Comparison of ENCODE assay signal across 9 cellular contexts in genomic region chr20:59850018-59850641, GRCh38.
A peak's percentile ranks its signal among the peaks of the same experiment; 100 is the strongest.
DNase-seq lines count a peak whose midpoint lies in the region; ATAC-seq and TF ChIP-seq lines count a peak whose summit lies in the region.
"Had no signal": no experiment of that assay in that cellular context is flagged by ENCODE, and none has a peak within 500 bp of the region (broad histone marks: within the 10 kb centered on the region; RNA-seq: fewer than 3 reads in every experiment).

No MANE protein-coding gene starts in this region.

- no peaks in the 10 kb centered on the region for H3K36me3 Mint-ChIP-seq in activated T-helper 2 cell treated with anti-CD3 and anti-CD28 coated beads, Interferon-gamma antibody, Interleukin-2, Interleukin-4, amounts not matched to agents 10 μg/mL and 5 μg/mL and 100 μg/mL, durations not matched to agents 14 hours and 24 hours and 36 hours (ENCODE audit: low read depth)

- H3K27me3 Mint-ChIP-seq in activated T-helper 2 cell treated with anti-CD3 and anti-CD28 coated beads, Interferon-gamma antibody, Interleukin-2, Interleukin-4, amounts not matched to agents 10 μg/mL and 5 μg/mL and 100 μg/mL, durations not matched to agents 14 hours and 24 hours and 36 hours (ENCODE audit: low read depth): peaks cover 7% of the 10 kb centered on the region

- TF ChIP-seq EP300 in SK-N-SH (IDR thresholded peaks at IDR 0.05; ENCODE audit: borderline replicate concordance in 1 of 2, low read depth in 1 of 2, low read length in 1 of 2): no peak

- no peaks in the 10 kb centered on the region for H4K20me1 ChIP-seq in SK-N-SH (ENCODE audit: insufficient read depth)

- no peaks in the 10 kb centered on the region for H3K4me1 Mint-ChIP-seq in activated T-helper 2 cell treated with anti-CD3 and anti-CD28 coated beads, Interferon-gamma antibody, Interleukin-2, Interleukin-4, amounts not matched to agents 10 μg/mL and 5 μg/mL and 100 μg/mL, durations not matched to agents 14 hours and 24 hours and 36 hours (ENCODE audit: low read depth)

- WGBS in SK-N-SH (ENCODE audit: low lambda C conversion rate): 63% methylated on average over 7 of the region's 7 CpGs
- 59 to 61% methylated on average over 7 of the region's 7 CpGs for WGBS in thyroid gland, 2 donors

- in situ Hi-C loops in G401 (cut with HindIII; ENCODE audit: low sequenced_read_pairs): no loop called here

- H2AFZ ChIP-seq in SK-N-SH (ENCODE audit: low read depth): no peak overlapping the region

- intact Hi-C loops in thyroid gland (cut with DNase I): no loop called here
- intact Hi-C loops in activated T-helper 2 cell treated with anti-CD3 and anti-CD28 coated beads, Interferon-gamma antibody, Interleukin-2, Interleukin-4, amounts not matched to agents 10 μg/mL and 5 μg/mL and 100 μg/mL, durations not matched to agents 14 hours and 24 hours and 36 hours (cut with micrococcal nuclease): loop anchor here (10.0 kb wide), 1 partner anchor 255 kb away; no protein-coding TSS in a partner anchor

- H3F3A ChIP-seq in SK-N-SH (replicated peaks; ENCODE audit: insufficient read depth): no peaks in the 10 kb centered on the region

- H3K9ac ChIP-seq in SK-N-SH: no peak overlapping the region

- CTCF ChIA-PET in SK-N-SH (lab: Yijun Ruan, JAX): interaction anchor here (0.6 to 10.8 kb wide), 41 partner anchors 8 to 280 kb away, joined by 3 to 170 read pairs (median 5); no protein-coding TSS in a partner anchor

- TF ChIP-seq CTCF in LNCAP (IDR thresholded peaks at IDR 0.05): peak; percentile 69
- TF ChIP-seq CTCF in SK-N-SH (IDR thresholded peaks at IDR 0.05): peak; percentile 69
- TF ChIP-seq CTCF in thyroid gland (IDR thresholded peaks at IDR 0.05): peak in 5 of 6 experiments; percentile 50 to 73 (median 61)

- ATAC-seq in HG03045 (IDR thresholded peaks at IDR 0.05; ENCODE audit: unreplicated experiment): no peak
- no peak for ATAC-seq in GM21423 (IDR thresholded peaks at IDR 0.05; ENCODE audit: unreplicated experiment)

- H3K36me3 ChIP-seq in SK-N-SH (replicated peaks in 1 of 2; ENCODE audit: control insufficient read depth in 1 of 2, insufficient read depth in 2 of 2, low read length in 1 of 2) (peaks cover 0 to 2% of the 10 kb centered on the region in 2 experiments), thyroid gland (no peaks in the 10 kb centered on the region)
- H3K36me3 ChIP-seq: SJCRH30 had no signal

- no peaks in the 10 kb centered on the region for H3K79me2 ChIP-seq in SK-N-SH (ENCODE audit: insufficient read depth)

- POLR2A ChIA-PET in SK-N-SH (lab: Yijun Ruan, JAX): no interaction called here

- H3K27me3 ChIP-seq in SK-N-SH (ENCODE audit: insufficient read depth) (no peaks in the 10 kb centered on the region), thyroid gland (no peaks in the 10 kb centered on the region)

- H3K9me2 ChIP-seq in SK-N-SH: no peaks in the 10 kb centered on the region

- no peaks in the 10 kb centered on the region for H3K4me1 ChIP-seq in SK-N-SH (ENCODE audit: control insufficient read depth in 1 of 2, insufficient read depth in 2 of 2, low read depth in 1 of 2, low read length in 1 of 2)
- no peaks in the 10 kb centered on the region for H3K4me1 ChIP-seq in thyroid gland
- H3K4me1 ChIP-seq: SJCRH30 had no signal

- H3K9me3 ChIP-seq in SK-N-SH: no peaks in the 10 kb centered on the region
- no peaks in the 10 kb centered on the region for H3K9me3 ChIP-seq in thyroid gland
- H3K9me3 ChIP-seq: SJCRH30 had no signal

- no peak overlapping the region for H3K4me2 ChIP-seq in SK-N-SH

- H3K4me3 ChIP-seq in SK-N-SH (ENCODE audit: low read depth in 2 of 2, low read length in 1 of 2) (no peak overlapping the region), thyroid gland (replicated peaks in 1 of 3) (no peak overlapping the region)
- H3K4me3 ChIP-seq: SJCRH30 had no signal

- H3K27ac ChIP-seq in SK-N-SH (ENCODE audit: low read depth in 2 of 2, low read length in 1 of 2) (no peak overlapping the region), thyroid gland (no peak overlapping the region)
- H3K27ac ChIP-seq: SJCRH30 had no signal

- H3K4me3 Mint-ChIP-seq in activated T-helper 2 cell treated with anti-CD3 and anti-CD28 coated beads, Interferon-gamma antibody, Interleukin-2, Interleukin-4, amounts not matched to agents 10 μg/mL and 5 μg/mL and 100 μg/mL, durations not matched to agents 14 hours and 24 hours and 36 hours (ENCODE audit: low read depth): no peak overlapping the region

- no peak overlapping the region for H3K27ac Mint-ChIP-seq in activated T-helper 2 cell treated with anti-CD3 and anti-CD28 coated beads, Interferon-gamma antibody, Interleukin-2, Interleukin-4, amounts not matched to agents 10 μg/mL and 5 μg/mL and 100 μg/mL, durations not matched to agents 14 hours and 24 hours and 36 hours

- DNase-seq in G401 (ENCODE audit: low spot score) (peak; percentile 63), SK-N-SH (no peak), glomerular endothelial cell (ENCODE audit: extremely low read depth, low read depth, low spot score) (peak; percentile 4), thyroid gland (no peak)
- DNase-seq in activated T-helper 2 cell treated with anti-CD3 and anti-CD28 coated beads, Interferon-gamma antibody, Interleukin-2, Interleukin-4, amounts not matched to agents 10 μg/mL and 5 μg/mL and 100 μg/mL, durations not matched to agents 14 hours and 24 hours and 36 hours (ENCODE audit: low spot score): no peak

- no peaks in the 10 kb centered on the region for H3K9me3 Mint-ChIP-seq in activated T-helper 2 cell treated with anti-CD3 and anti-CD28 coated beads, Interferon-gamma antibody, Interleukin-2, Interleukin-4, amounts not matched to agents 10 μg/mL and 5 μg/mL and 100 μg/mL, durations not matched to agents 14 hours and 24 hours and 36 hours

- peak; percentile 78 for TF ChIP-seq RAD21 in SK-N-SH (IDR thresholded peaks at IDR 0.05; ENCODE audit: low read length)

- no peak for TF ChIP-seq POLR2A in thyroid gland (IDR thresholded peaks at IDR 0.05)

TF ChIP-seq in SK-N-SH, 30 proteins besides CTCF, POLR2A, EP300 and RAD21:
- TF ChIP-seq SMC3 (IDR thresholded peaks at IDR 0.05; ENCODE audit: low read depth, low read length): peak; percentile 55; the same call in 1 of the 2 replicates
- TF ChIP-seq SIN3A (IDR thresholded peaks at IDR 0.05; ENCODE audit: borderline replicate concordance, low read depth, low read length): no peak

Comparison
In these comparisons a context has a peak if more than half of its experiments do, and no peak if none do; other contexts are left out.
1. DNase-seq: peak in G401 (single experiment) and glomerular endothelial cell (single experiment); none in SK-N-SH (single experiment), thyroid gland (0 of 2) and activated T-helper 2 cell treated with anti-CD3 and anti-CD28 coated beads, Interferon-gamma antibody, Interleukin-2, Interleukin-4, amounts not matched to agents 10 μg/mL and 5 μg/mL and 100 μg/mL, durations not matched to agents 14 hours and 24 hours and 36 hours (single experiment).
2. Peak in every context shown above with its lines, with median percentiles within 50 percentile points of each other: CTCF ChIP-seq.